Comparison of ENCODE assay signal across 8 cellular contexts in the genomic region with DNA sequence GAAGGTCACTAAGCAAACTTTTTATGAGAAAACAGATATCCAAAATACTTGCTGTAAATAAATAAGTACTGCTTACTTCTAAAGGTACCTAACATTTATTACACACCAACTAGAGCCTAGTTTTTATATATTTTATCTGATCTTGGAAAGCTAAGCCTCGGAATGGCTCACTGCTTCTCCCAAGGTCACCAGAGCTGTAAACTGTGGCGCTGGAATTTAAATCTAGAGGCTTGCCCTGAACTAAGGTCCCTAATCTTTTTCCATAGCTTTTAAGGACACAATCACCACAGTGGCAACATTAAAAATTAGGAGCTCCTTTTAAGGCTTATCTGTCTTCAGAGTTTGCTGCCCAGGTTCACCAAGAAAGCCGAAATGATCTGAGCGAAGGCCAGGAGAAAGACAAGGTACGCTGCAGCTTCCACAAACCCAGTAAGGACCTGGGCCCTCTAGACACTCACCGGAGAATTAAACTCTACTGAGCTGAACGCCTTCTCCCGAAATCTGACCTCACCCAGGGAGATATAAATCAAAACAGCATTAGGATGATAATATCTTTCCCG. TPM values are rescaled to one million over a fixed set of nuclear protein-coding genes. Genes with fewer than 3 reads are reported as not detected.
DNase-seq lines count a peak whose midpoint lies in the region; ATAC-seq, FAIRE-seq and TF ChIP-seq lines count a peak whose summit lies in the region.

No MANE protein-coding gene starts in this region.

- FAIRE-seq in H54 (lab: Jason Lieb, UNC): no peak

- TF ChIP-seq POLR2A in GM18505 (IDR thresholded peaks at IDR 0.05; ENCODE audit: borderline replicate concordance, extremely low read depth, insufficient read depth, insufficient read length) (no peak), H54 (IDR thresholded peaks at IDR 0.05; ENCODE audit: low read depth, low read length) (no peak)

- H3K4me3 ChIP-seq in foreskin fibroblast (ENCODE audit: low read depth in 1 of 2, low read length in 2 of 2): peak overlapping the region; percentile 63 to 90

- ATAC-seq in GM18505 (IDR thresholded peaks at IDR 0.05; ENCODE audit: unreplicated experiment): peak; percentile 2
- peak; percentile 15 for ATAC-seq in HG02852 (IDR thresholded peaks at IDR 0.05; ENCODE audit: unreplicated experiment)
- peak; percentile 14 for ATAC-seq in omental fat pad (ENCODE audit: low FRiP score)

- TF ChIP-seq CTCF in foreskin fibroblast (IDR thresholded peaks at IDR 0.05; ENCODE audit: low read depth, low read length) (no peak), omental fat pad (IDR thresholded peaks at IDR 0.05) (no peak)

- DNase-seq in SW480 (ENCODE audit: low spot score) (peak; percentile 26), foreskin fibroblast (peak in 1 of 2 donors; percentile 18), omental fat pad (ENCODE audit: low spot score) (no peak), H54 (ENCODE audit: insufficient read length, low spot score) (no peak)
- DNase-seq in activated CD4-positive, alpha-beta T cell treated with anti-CD3 and anti-CD28 coated beads for 4 hours: no peak
- no peak for DNase-seq in stimulated activated CD4-positive, alpha-beta T cell treated with anti-CD3 and anti-CD28 coated beads, Interleukin-2, amount 100 ng/mL, for 24 hours

RNA-seq across cellular contexts. Expression of gene CCNB1IP1, which starts 0.6 kb away (rescaled TPM):
- total RNA-seq in omental fat pad: 10 to 100 TPM; 30.8 to 49.7 (median 36.8) TPM

RNA-seq across cellular contexts. Expression of gene PARP2, which starts 11.0 kb away (rescaled TPM):
- total RNA-seq in omental fat pad: 10 to 100 TPM in 1 of 4 donors, 1 to 10 TPM in 3; 4.3 to 12.9 (median 7.7) TPM

RNA-seq across cellular contexts. Expression of gene TTC5, which starts 26.7 kb away (rescaled TPM):
- total RNA-seq in omental fat pad: 10 to 100 TPM in 2 of 4 donors, 1 to 10 TPM in 2; 7.4 to 12.6 (median 10.0) TPM
